2 cellular contexts compared by ENCODE assay signal in the genomic region with DNA sequence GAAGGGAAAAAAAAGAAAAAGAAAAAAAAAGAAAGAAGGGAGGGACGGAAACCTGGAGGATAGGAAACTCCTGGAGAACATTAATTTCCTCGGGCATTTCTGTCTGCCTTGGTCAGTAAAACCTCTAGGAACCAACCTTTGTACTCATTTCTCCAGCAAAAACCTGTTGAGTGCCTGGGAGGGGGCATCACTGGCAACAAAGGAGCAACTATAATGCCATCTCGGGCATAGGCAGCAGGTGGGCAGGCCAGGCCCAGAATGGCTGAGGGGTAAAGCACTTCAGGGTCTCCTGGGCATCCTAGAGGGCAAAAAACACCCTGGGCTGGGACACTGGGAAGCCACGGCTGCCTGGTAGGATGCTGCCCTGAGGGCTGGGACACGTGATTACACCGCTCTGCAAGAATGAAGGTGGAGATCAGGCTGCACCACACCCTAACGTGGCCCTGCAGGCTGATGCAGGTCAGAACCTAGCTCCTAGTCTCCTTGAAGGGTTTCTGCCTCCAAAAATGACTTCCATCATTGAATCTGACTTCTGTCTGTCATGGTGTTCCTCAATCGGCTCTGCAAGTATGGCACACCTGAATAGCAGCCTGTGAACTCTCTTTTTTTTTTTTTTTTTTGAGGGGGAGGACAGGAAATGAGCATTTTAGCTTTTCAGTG.
TF ChIP-seq lines count a peak whose summit lies in the region.

No MANE protein-coding gene starts in this region.

TF ChIP-seq in HCT116, 20 proteins besides CTCF, POLR2A, EP300 and RAD21 (continued from another document):
- no peak for TF ChIP-seq ZFX (IDR thresholded peaks at IDR 0.05)
- TF ChIP-seq, protein P1, sequence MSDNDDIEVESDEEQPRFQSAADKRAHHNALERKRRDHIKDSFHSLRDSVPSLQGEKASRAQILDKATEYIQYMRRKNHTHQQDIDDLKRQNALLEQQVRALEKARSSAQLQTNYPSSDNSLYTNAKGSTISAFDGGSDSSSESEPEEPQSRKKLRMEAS (IDR thresholded peaks at IDR 0.05) = peak; percentile 53; the same call in 1 of the 2 replicates

TF ChIP-seq in WTC11, 78 proteins besides CTCF, POLR2A, EP300 and RAD21:
- TF ChIP-seq, protein P2, sequence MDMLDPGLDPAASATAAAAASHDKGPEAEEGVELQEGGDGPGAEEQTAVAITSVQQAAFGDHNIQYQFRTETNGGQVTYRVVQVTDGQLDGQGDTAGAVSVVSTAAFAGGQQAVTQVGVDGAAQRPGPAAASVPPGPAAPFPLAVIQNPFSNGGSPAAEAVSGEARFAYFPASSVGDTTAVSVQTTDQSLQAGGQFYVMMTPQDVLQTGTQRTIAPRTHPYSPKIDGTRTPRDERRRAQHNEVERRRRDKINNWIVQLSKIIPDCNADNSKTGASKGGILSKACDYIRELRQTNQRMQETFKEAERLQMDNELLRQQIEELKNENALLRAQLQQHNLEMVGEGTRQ (CRISPR knock-in tag; IDR thresholded peaks at IDR 0.05) = peak; percentile 66; the same call in 1 of the 2 replicates
- TF ChIP-seq, protein P3, sequence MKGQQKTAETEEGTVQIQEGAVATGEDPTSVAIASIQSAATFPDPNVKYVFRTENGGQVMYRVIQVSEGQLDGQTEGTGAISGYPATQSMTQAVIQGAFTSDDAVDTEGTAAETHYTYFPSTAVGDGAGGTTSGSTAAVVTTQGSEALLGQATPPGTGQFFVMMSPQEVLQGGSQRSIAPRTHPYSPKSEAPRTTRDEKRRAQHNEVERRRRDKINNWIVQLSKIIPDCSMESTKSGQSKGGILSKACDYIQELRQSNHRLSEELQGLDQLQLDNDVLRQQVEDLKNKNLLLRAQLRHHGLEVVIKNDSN (CRISPR knock-in tag; IDR thresholded peaks at IDR 0.05) = peak; percentile 59
- no peak for TF ChIP-seq ZNF423 (CRISPR knock-in tag; IDR thresholded peaks at IDR 0.05)
